In the genomic region with DNA sequence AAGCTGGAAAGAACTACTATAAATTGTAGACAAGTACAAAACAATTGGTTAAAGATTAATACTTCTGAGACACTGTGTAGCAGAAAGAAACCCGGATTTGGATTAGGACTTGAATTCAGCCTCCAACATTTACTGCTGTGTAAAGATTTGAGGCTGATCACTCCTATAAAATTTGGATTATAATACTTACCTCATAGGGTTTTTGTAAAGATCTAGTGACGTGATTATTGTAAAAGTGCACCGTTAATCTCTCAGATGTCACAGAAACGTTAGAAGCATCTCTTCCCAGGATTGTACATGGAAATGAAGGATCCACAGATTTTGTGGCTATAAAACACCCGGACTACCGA, we compare ENCODE assay signal across 8 cellular contexts. TPM values are rescaled to one million over a fixed set of nuclear protein-coding genes. Genes with fewer than 3 reads are reported as not detected.
DNase-seq lines count a peak whose midpoint lies in the region; ATAC-seq and TF ChIP-seq lines count a peak whose summit lies in the region.

No MANE protein-coding gene starts in this region.

- H3K4me1 Mint-ChIP-seq in central memory CD8-positive, alpha-beta T cell = peaks cover 23% of the 10 kb centered on the region

- no peaks in the 10 kb centered on the region for H3K79me2 ChIP-seq in parathyroid adenoma

- no peaks in the 10 kb centered on the region for H3K9me3 Mint-ChIP-seq in central memory CD8-positive, alpha-beta T cell

- H3K4me2 ChIP-seq in parathyroid adenoma (ENCODE audit: low read length) = peak overlapping the region; percentile 73

- no peak overlapping the region for H3K9ac ChIP-seq in parathyroid adenoma

- DNase-seq in central memory CD8-positive, alpha-beta T cell (ENCODE audit: low spot score in 2 of 2) = no peak
- no peak for DNase-seq in inferior parietal cortex (ENCODE audit: extremely low spot score)

- H3K27me3 ChIP-seq in parathyroid adenoma (ENCODE audit: control insufficient read depth, insufficient read depth, low read length) = no peaks in the 10 kb centered on the region

- peak overlapping the region; percentile 95 for H3K27ac Mint-ChIP-seq in central memory CD8-positive, alpha-beta T cell (ENCODE audit: low read depth)

- no peaks in the 10 kb centered on the region for H3K4me1 ChIP-seq in parathyroid adenoma

- TF ChIP-seq CTCF in parathyroid adenoma (IDR thresholded peaks at IDR 0.05) = no peak

- H3K27me3 Mint-ChIP-seq in central memory CD8-positive, alpha-beta T cell = no peaks in the 10 kb centered on the region

- peak overlapping the region; percentile 78 for H2AFZ ChIP-seq in parathyroid adenoma

- H3K9me3 ChIP-seq in parathyroid adenoma (ENCODE audit: control insufficient read depth, low read length) = no peaks in the 10 kb centered on the region

- H3K4me3 ChIP-seq in parathyroid adenoma (ENCODE audit: low read depth, low read length) = peak overlapping the region; percentile 93

- ATAC-seq in GM18511 (IDR thresholded peaks at IDR 0.05; ENCODE audit: unreplicated experiment) (peak; percentile 35), HG03460 (IDR thresholded peaks at IDR 0.05; ENCODE audit: unreplicated experiment) (peak; percentile 16), esophagus mucosa (no peak), HG02870 (IDR thresholded peaks at IDR 0.05; ENCODE audit: unreplicated experiment) (no peak), HG02973 (IDR thresholded peaks at IDR 0.05; ENCODE audit: unreplicated experiment) (no peak)
- ATAC-seq in central memory CD8-positive, alpha-beta T cell (replicated peaks; ENCODE audit: extremely low read depth, poor library complexity, severe bottlenecking) = no peak

- H3K27ac ChIP-seq in parathyroid adenoma = no peak overlapping the region

- no peaks in the 10 kb centered on the region for H3K36me3 ChIP-seq in parathyroid adenoma (ENCODE audit: control insufficient read depth, insufficient read depth, low read length)

- H3K36me3 Mint-ChIP-seq in central memory CD8-positive, alpha-beta T cell (ENCODE audit: insufficient read depth) = peaks cover 9% of the 10 kb centered on the region

- H3K4me3 Mint-ChIP-seq in central memory CD8-positive, alpha-beta T cell = peak overlapping the region; percentile 98

RNA-seq across cellular contexts. Expression of a gene that starts 0.3 kb away (rescaled TPM):
- total RNA-seq in esophagus mucosa = 30.6 TPM

RNA-seq across cellular contexts. Expression of a gene that starts 57.2 kb away (rescaled TPM):
- 10.6 TPM for total RNA-seq in esophagus mucosa

Comparison
In these comparisons a context has a peak if more than half of its experiments do, and no peak if none do; other contexts are left out.
1. ATAC-seq: peak in GM18511 (single experiment) and HG03460 (single experiment); none in central memory CD8-positive, alpha-beta T cell (single experiment), esophagus mucosa (single experiment), HG02870 (single experiment) and HG02973 (single experiment).